Comparison of ENCODE assay signal across 1 cellular context in the genomic region with DNA sequence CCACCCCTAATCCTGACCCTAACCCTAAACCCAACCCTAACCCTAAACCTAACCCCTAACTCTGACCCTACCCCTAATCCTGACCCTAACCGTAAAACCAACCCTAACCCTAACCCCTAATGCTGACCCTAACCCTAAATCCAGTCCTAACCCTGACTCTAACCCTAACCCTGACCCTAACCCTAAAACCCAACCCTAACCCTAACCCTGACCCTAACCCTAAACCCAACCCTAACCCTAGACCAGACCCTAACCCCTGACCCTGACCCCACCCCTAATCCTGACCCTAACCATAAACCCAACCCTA.
TF ChIP-seq lines count a peak whose summit lies in the region.

No MANE protein-coding gene starts in this region.

TF ChIP-seq in IMR-90, 13 proteins besides CTCF, POLR2A, EP300 and RAD21 (continued from another document):
- no peak for TF ChIP-seq NFE2L2 (IDR thresholded peaks at IDR 0.05; ENCODE audit: low read depth, low read length)
- TF ChIP-seq SMC3 (IDR thresholded peaks at IDR 0.05; ENCODE audit: low read depth, low read length), result no peak
- TF ChIP-seq CHD1 (IDR thresholded peaks at IDR 0.05; ENCODE audit: low read depth, low read length), result no peak
- no peak for TF ChIP-seq RCOR1 (IDR thresholded peaks at IDR 0.05; ENCODE audit: insufficient replicate concordance, low read length)
- TF ChIP-seq, protein P1, sequence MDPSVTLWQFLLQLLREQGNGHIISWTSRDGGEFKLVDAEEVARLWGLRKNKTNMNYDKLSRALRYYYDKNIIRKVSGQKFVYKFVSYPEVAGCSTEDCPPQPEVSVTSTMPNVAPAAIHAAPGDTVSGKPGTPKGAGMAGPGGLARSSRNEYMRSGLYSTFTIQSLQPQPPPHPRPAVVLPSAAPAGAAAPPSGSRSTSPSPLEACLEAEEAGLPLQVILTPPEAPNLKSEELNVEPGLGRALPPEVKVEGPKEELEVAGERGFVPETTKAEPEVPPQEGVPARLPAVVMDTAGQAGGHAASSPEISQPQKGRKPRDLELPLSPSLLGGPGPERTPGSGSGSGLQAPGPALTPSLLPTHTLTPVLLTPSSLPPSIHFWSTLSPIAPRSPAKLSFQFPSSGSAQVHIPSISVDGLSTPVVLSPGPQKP (IDR thresholded peaks at IDR 0.05; ENCODE audit: borderline replicate concordance, low read depth, low read length), result no peak
